1 cellular context compared by ENCODE assay signal in genomic region chr7:54831644-54832095, GRCh38.
A peak's percentile ranks its signal among the peaks of the same experiment; 100 is the strongest.
TF ChIP-seq lines count a peak whose summit lies in the region.

No MANE protein-coding gene starts in this region.

TF ChIP-seq in HCT116, 20 proteins besides CTCF, POLR2A, EP300 and RAD21 (continued from another document):
- TF ChIP-seq CBX3 (IDR thresholded peaks at IDR 0.05; ENCODE audit: low read depth): peak; percentile 91
